ENCODE assay signal across 15 cellular contexts in the genomic region with DNA sequence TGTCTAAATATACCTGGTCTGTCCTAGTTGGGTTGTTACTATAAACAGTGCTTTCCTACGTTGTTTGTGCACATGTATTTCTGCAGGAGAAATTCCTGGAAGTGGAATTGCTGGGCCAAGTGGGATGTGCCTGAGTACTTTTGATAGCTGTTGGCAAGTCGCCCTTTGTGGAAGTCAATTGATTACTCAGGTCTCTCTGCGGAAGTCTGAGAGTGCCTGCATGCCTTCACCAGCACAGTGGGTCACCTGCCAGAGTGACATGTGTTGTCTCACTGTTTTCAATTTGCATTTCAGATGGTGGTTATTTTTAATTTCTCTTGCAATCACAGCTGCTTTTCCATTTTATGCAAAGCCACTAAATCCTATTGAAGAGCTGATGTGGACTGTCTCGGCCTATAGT. TPM values are rescaled to one million over a fixed set of nuclear protein-coding genes. Genes with fewer than 3 reads are reported as not detected.
DNase-seq lines count a peak whose midpoint lies in the region; ATAC-seq, FAIRE-seq and TF ChIP-seq lines count a peak whose summit lies in the region.
"Had no signal": no experiment of that assay in that cellular context is flagged by ENCODE, and none has a peak within 500 bp of the region (broad histone marks: within the 10 kb centered on the region; RNA-seq: fewer than 3 reads in every experiment).

No MANE protein-coding gene starts in this region.

- CTCF ChIA-PET in CD4-positive, alpha-beta T cell (lab: Charles Lee) = interaction anchor here (1.1 to 3.2 kb wide), 2 partner anchors 20 to 33 kb away, joined by 9 to 18 read pairs; no protein-coding TSS in a partner anchor

- H3K23me2 ChIP-seq in H9 (ENCODE audit: insufficient read length, low read depth, low read length, poor library complexity, severe bottlenecking) = peaks cover 11% of the 10 kb centered on the region

- H4K91ac ChIP-seq in H9 (ENCODE audit: insufficient read length, low read depth, low read length) = no peak overlapping the region

- no peaks in the 10 kb centered on the region for H3K9me3 Mint-ChIP-seq in CD4-positive, alpha-beta T cell
- H3K9me3 Mint-ChIP-seq in H9 (peaks cover 3% of the 10 kb centered on the region in 2 experiments; a peak in 2 of 5 replicates), astrocyte (ENCODE audit: unreplicated experiment) (no peaks in the 10 kb centered on the region)
- no peaks in the 10 kb centered on the region for H3K9me3 Mint-ChIP-seq in naive thymus-derived CD8-positive, alpha-beta T cell

- H3K23ac ChIP-seq in H9 (ENCODE audit: insufficient read length, low read depth, low read length) = no peak overlapping the region

- H3K9ac ChIP-seq in H9 (ENCODE audit: extremely low read depth, insufficient read length, low read length) = no peak overlapping the region
- H3K9ac ChIP-seq in astrocyte (ENCODE audit: low read length) = no peak overlapping the region

- H4K5ac ChIP-seq in H9 (ENCODE audit: insufficient read length, low read depth, low read length) = no peak overlapping the region

- no peak overlapping the region for H2AK5ac ChIP-seq in H9 (ENCODE audit: insufficient read length, low read length)

- H3K27ac Mint-ChIP-seq in CD4-positive, alpha-beta T cell = peak overlapping the region; percentile 61
- H3K27ac Mint-ChIP-seq in H9 = peak overlapping the region in 2 of 3 experiments; percentile 51 to 52; a peak in 3 of 7 replicates
- H3K27ac Mint-ChIP-seq in astrocyte (ENCODE audit: unreplicated experiment) = no peak overlapping the region
- peak overlapping the region in 5 of 10 donors; percentile 11 to 71 (median 32) for H3K27ac Mint-ChIP-seq in naive thymus-derived CD8-positive, alpha-beta T cell

- H3K14ac ChIP-seq in H9 (ENCODE audit: insufficient read depth, low read length) = no peak overlapping the region

- no peak overlapping the region for H2BK15ac ChIP-seq in H9 (ENCODE audit: low read depth, low read length)

- H2BK5ac ChIP-seq in H9 (ENCODE audit: insufficient read length, low read length) = no peak overlapping the region

- peaks cover 3% of the 10 kb centered on the region; the same call in 1 of the 2 replicates for H3K4me1 ChIP-seq in H9 (ENCODE audit: insufficient read depth, low read length)
- peaks cover 6% of the 10 kb centered on the region for H3K4me1 ChIP-seq in astrocyte (ENCODE audit: insufficient read depth, low read length)

- no peak overlapping the region for H2BK120ac ChIP-seq in H9 (ENCODE audit: low read depth, low read length, poor library complexity, severe bottlenecking)

- FAIRE-seq in astrocyte (lab: Jason Lieb, UNC) = no peak

- no peak overlapping the region for H2BK12ac ChIP-seq in H9 (ENCODE audit: insufficient read length, low read depth, low read length)

- H3K36me3 Mint-ChIP-seq in CD4-positive, alpha-beta T cell (ENCODE audit: low read depth) = peaks cover 6% of the 10 kb centered on the region
- H3K36me3 Mint-ChIP-seq in H9 (ENCODE audit: insufficient read depth in 1 of 3, low read depth in 3 of 3) (peaks cover 13 to 27% (median 17%) of the 10 kb centered on the region in 3 experiments), astrocyte (ENCODE audit: low read depth, unreplicated experiment) (peaks cover 5% of the 10 kb centered on the region)
- peaks cover 0 to 3% (median 3%) of the 10 kb centered on the region in 3 donors for H3K36me3 Mint-ChIP-seq in naive thymus-derived CD8-positive, alpha-beta T cell

- H3K4ac ChIP-seq in H9 (ENCODE audit: low read depth, low read length) = no peak overlapping the region

- H3T11ph ChIP-seq in H9 (ENCODE audit: low read length) = no peak overlapping the region

- H3K79me2 ChIP-seq in H9 (ENCODE audit: insufficient read depth, low read length) (peaks cover 9% of the 10 kb centered on the region; the same call in 1 of the 2 replicates), astrocyte (ENCODE audit: insufficient read depth, low read length) (peaks cover 29% of the 10 kb centered on the region)

- H4K8ac ChIP-seq in H9 (replicated peaks; ENCODE audit: insufficient read length, low read depth, low read length) = no peak overlapping the region

- H3K4me2 ChIP-seq in H9 (ENCODE audit: insufficient read depth, insufficient read length, low read length) (no peak overlapping the region), astrocyte (ENCODE audit: low read length) (no peak overlapping the region)

- no peak overlapping the region for H3K4me3 ChIP-seq in astrocyte (ENCODE audit: insufficient read depth, low read depth, low read length)
- H3K4me3 ChIP-seq: ovary had no signal

- no peak overlapping the region for H3K56ac ChIP-seq in H9 (ENCODE audit: insufficient read length, low read depth, low read length)

- H4K20me1 ChIP-seq in H9 (ENCODE audit: control insufficient read depth, insufficient read depth, insufficient read length) = no peaks in the 10 kb centered on the region
- H4K20me1 ChIP-seq in astrocyte (ENCODE audit: insufficient read depth, low read length) = peaks cover 19% of the 10 kb centered on the region

- H3K9me3 ChIP-seq in CD4-positive, alpha-beta T cell (ENCODE audit: control insufficient read depth, low read length) = no peaks in the 10 kb centered on the region
- H3K9me3 ChIP-seq in H9 (ENCODE audit: control insufficient read depth, low read depth, low read length) (no peaks in the 10 kb centered on the region), astrocyte (ENCODE audit: insufficient read depth, low read depth, low read length) (no peaks in the 10 kb centered on the region)
- H3K9me3 ChIP-seq: ovary had no signal

- no peak for TF ChIP-seq CTCF in CD4-positive, alpha-beta T cell (IDR thresholded peaks at IDR 0.05)
- TF ChIP-seq CTCF in H9 (conservative IDR thresholded peaks at IDR 0.05) = no peak
- no peak for TF ChIP-seq CTCF in astrocyte (IDR thresholded peaks at IDR 0.05; ENCODE audit: insufficient read depth, low read depth, low read length)

- POLR2A ChIA-PET in CD4-positive, alpha-beta T cell (lab: Charles Lee) = interaction anchor here (1.1 kb wide), 1 partner anchor 95 kb away, joined by 3 read pairs; no protein-coding TSS in a partner anchor
- POLR2A ChIA-PET in naive thymus-derived CD8-positive, alpha-beta T cell (lab: Charles Lee) = interaction anchor here (2.6 to 3.9 kb wide), 3 partner anchors 15 to 39 kb away, joined by 9 to 67 read pairs (median 15); partner anchors contain the start of genes CTU2, CYBA and RNF166

- DNase-seq in CD4-positive, alpha-beta T cell = no peak
- DNase-seq in H9 = no peak
- DNase-seq in astrocyte (ENCODE audit: low read depth) = no peak
- DNase-seq in naive thymus-derived CD8-positive, alpha-beta T cell = no peak
- no peak for DNase-seq in iPS-NIHi7 (ENCODE audit: extremely low spot score)
- no peak for DNase-seq in MV-4-11 (lab: John Stamatoyannopoulos, UW)
- DNase-seq in NCI-H446 treated with DMSO at 0.1 percent for 48 hours (lab: John Stamatoyannopoulos, UW) = no peak
- DNase-seq: cortex of kidney; foreskin fibroblast; left colon; NCI-H510A; ovary; stimulated activated CD4-positive, alpha-beta T cell treated with anti-CD3 and anti-CD28 coated beads, Interleukin-4, amount 100 ng/mL, for 24 hours had no signal

- ATAC-seq in CD4-positive, alpha-beta T cell (ENCODE audit: poor library complexity) = no peak
- no peak for ATAC-seq in naive thymus-derived CD8-positive, alpha-beta T cell
- ATAC-seq in HG02885 (IDR thresholded peaks at IDR 0.05; ENCODE audit: poor library complexity, unreplicated experiment) = no peak
- ATAC-seq: left colon had no signal

- peaks cover 17% of the 10 kb centered on the region for H3K4me1 Mint-ChIP-seq in CD4-positive, alpha-beta T cell (ENCODE audit: low read depth)
- H3K4me1 Mint-ChIP-seq in H9 (peaks cover 14 to 21% of the 10 kb centered on the region in 2 experiments), astrocyte (ENCODE audit: low read depth, unreplicated experiment) (peaks cover 7% of the 10 kb centered on the region)
- H3K4me1 Mint-ChIP-seq in naive thymus-derived CD8-positive, alpha-beta T cell = peaks cover 5 to 27% (median 18%) of the 10 kb centered on the region in 4 donors

- no peaks in the 10 kb centered on the region for H3K36me3 ChIP-seq in astrocyte (ENCODE audit: insufficient read depth, low read length)
- H3K36me3 ChIP-seq: ovary had no signal

- no peak overlapping the region for H3K27ac ChIP-seq in CD4-positive, alpha-beta T cell (ENCODE audit: low read depth, low read length)
- H3K27ac ChIP-seq in H9 (ENCODE audit: insufficient read length, low read depth, low read length) (no peak overlapping the region), astrocyte (ENCODE audit: low read depth, low read length) (no peak overlapping the region)
- H3K27ac ChIP-seq: ovary had no signal

- no CpG with 5 or more reads among the region's 4 CpGs for WGBS in H9 (ENCODE audit: extremely low coverage, insufficient read length, low lambda C conversion rate)

- H3K4me3 Mint-ChIP-seq in CD4-positive, alpha-beta T cell = peak overlapping the region; percentile 58
- H3K4me3 Mint-ChIP-seq in H9 = peak overlapping the region; percentile 57 to 91; a peak in 4 of 5 replicates
- H3K4me3 Mint-ChIP-seq in astrocyte (ENCODE audit: unreplicated experiment) = peak overlapping the region; percentile 75
- peak overlapping the region in 9 of 10 donors; percentile 3 to 92 (median 53) for H3K4me3 Mint-ChIP-seq in naive thymus-derived CD8-positive, alpha-beta T cell

- no peak overlapping the region for H2BK20ac ChIP-seq in H9 (ENCODE audit: low read depth, low read length, poor library complexity, severe bottlenecking)

- H3K27me3 Mint-ChIP-seq in CD4-positive, alpha-beta T cell = no peaks in the 10 kb centered on the region
- H3K27me3 Mint-ChIP-seq in H9 (ENCODE audit: low read depth) (no peaks in the 10 kb centered on the region; the same call in 1 of the 2 replicates), astrocyte (ENCODE audit: low read depth, unreplicated experiment) (no peaks in the 10 kb centered on the region)
- H3K27me3 Mint-ChIP-seq in naive thymus-derived CD8-positive, alpha-beta T cell = peaks cover 0 to 2% (median 0%) of the 10 kb centered on the region in 5 donors

- intact Hi-C loops in CD4-positive, alpha-beta T cell (cut with DNase I, micrococcal nuclease) = loop anchor here in 1 of 2 experiments (2.0 kb wide), 1 partner anchor 20 kb away; no protein-coding TSS in a partner anchor

- no peak overlapping the region for H3K18ac ChIP-seq in H9 (ENCODE audit: insufficient read length, low read depth, low read length)

- H2AFZ ChIP-seq in H9 (ENCODE audit: low read length) (no peak overlapping the region), astrocyte (ENCODE audit: low read depth, low read length) (no peak overlapping the region)

- H3K27me3 ChIP-seq in CD4-positive, alpha-beta T cell (ENCODE audit: control insufficient read depth, insufficient read depth, low read length) = no peaks in the 10 kb centered on the region
- H3K27me3 ChIP-seq in H9 (ENCODE audit: insufficient read depth, low read length) (no peaks in the 10 kb centered on the region), astrocyte (ENCODE audit: insufficient read depth, low read length) (no peaks in the 10 kb centered on the region)
- H3K27me3 ChIP-seq: ovary had no signal

- no peaks in the 10 kb centered on the region for H3K79me1 ChIP-seq in H9 (ENCODE audit: insufficient read depth, low read depth, low read length, poor library complexity, severe bottlenecking)

RNA-seq across cellular contexts. Expression of gene MVD, which starts 2.3 kb away (rescaled TPM):
- 10 to 100 TPM; 74.2 to 76.9 TPM for total RNA-seq in CD4-positive, alpha-beta T cell
- total RNA-seq in H9 (2021) (53.2 and 57.1 TPM in 2 replicates), astrocyte (50.3 and 63.9 TPM in 2 replicates)
- 10 to 100 TPM; 40.2 to 42.7 TPM for total RNA-seq in naive thymus-derived CD8-positive, alpha-beta T cell
- 10 to 100 TPM; 14.4 to 20.4 (median 18.5) TPM for polyA plus RNA-seq in naive thymus-derived CD8-positive, alpha-beta T cell

RNA-seq across cellular contexts. Expression of gene CYBA, which starts 14.3 kb away (rescaled TPM):
- 100 to 1,000 TPM; 292 to 294 TPM for total RNA-seq in CD4-positive, alpha-beta T cell
- total RNA-seq in H9 (2021) (153 and 160 TPM in 2 replicates), astrocyte (236 and 284 TPM in 2 replicates)
- total RNA-seq in naive thymus-derived CD8-positive, alpha-beta T cell = 100 to 1,000 TPM; 231 to 235 TPM
- polyA plus RNA-seq in naive thymus-derived CD8-positive, alpha-beta T cell = 100 to 1,000 TPM; 625 to 787 (median 649) TPM

RNA-seq across cellular contexts. Expression of gene SNAI3, which starts 21.2 kb away (rescaled TPM):
- total RNA-seq in CD4-positive, alpha-beta T cell = 1 to 10 TPM; 3.0 to 3.5 TPM
- total RNA-seq in H9 (2021) = 3.2 and 3.7 TPM in 2 replicates
- total RNA-seq in astrocyte = 0.22 and 0.48 TPM in 2 replicates
- 1 to 10 TPM; 2.3 to 2.5 TPM for total RNA-seq in naive thymus-derived CD8-positive, alpha-beta T cell
- polyA plus RNA-seq in naive thymus-derived CD8-positive, alpha-beta T cell = 1 to 10 TPM; 3.3 to 6.1 (median 5.3) TPM

RNA-seq across cellular contexts. Expression of gene IL17C, which starts 26.8 kb away (rescaled TPM):
- total RNA-seq in CD4-positive, alpha-beta T cell = under 1 TPM in 1 of 2 experiments, not detected in 1; 0.77 TPM
- total RNA-seq in H9 (2021) = 0.29 and 0.31 TPM in 2 replicates
- total RNA-seq in astrocyte = 0.36 TPM in 1 of 2 replicates, not detected in the other
- total RNA-seq in naive thymus-derived CD8-positive, alpha-beta T cell = under 1 TPM; 0.49 to 0.60 TPM
- under 1 TPM in 2 of 3 donors, not detected in 1; 0.16 to 0.69 TPM for polyA plus RNA-seq in naive thymus-derived CD8-positive, alpha-beta T cell
- total RNA-seq: left colon, ovary, subcutaneous adipose tissue had no signal
- polyA plus RNA-seq: ovary had no signal

RNA-seq across cellular contexts. Expression of gene RNF166, which starts 41.1 kb away (rescaled TPM):
- 100 to 1,000 TPM; 334 to 355 TPM for total RNA-seq in CD4-positive, alpha-beta T cell
- total RNA-seq in H9 (2021) (22.3 and 26.5 TPM in 2 replicates), astrocyte (15.4 and 15.6 TPM in 2 replicates)
- 100 to 1,000 TPM; 209 to 230 TPM for total RNA-seq in naive thymus-derived CD8-positive, alpha-beta T cell
- 100 to 1,000 TPM in 2 of 3 donors, 10 to 100 TPM in 1; 79.4 to 104 (median 101) TPM for polyA plus RNA-seq in naive thymus-derived CD8-positive, alpha-beta T cell
